Comparison of ENCODE assay signal across 23 cellular contexts in genomic region chr13:92224825-92225224, GRCh38.
DNase-seq lines count a peak whose midpoint lies in the region; ATAC-seq and TF ChIP-seq lines count a peak whose summit lies in the region.
"Had no signal": no experiment of that assay in that cellular context is flagged by ENCODE, and none has a peak within 500 bp of the region (broad histone marks: within the 10 kb centered on the region; RNA-seq: fewer than 3 reads in every experiment).

No MANE protein-coding gene starts in this region.

- TF ChIP-seq CTCF in heart left ventricle (IDR thresholded peaks at IDR 0.05), result no peak
- TF ChIP-seq CTCF in right atrium auricular region (IDR thresholded peaks at IDR 0.05), result no peak
- TF ChIP-seq CTCF in left lung (IDR thresholded peaks at IDR 0.05), result no peak
- no peak for TF ChIP-seq CTCF in transverse colon (IDR thresholded peaks at IDR 0.05)
- TF ChIP-seq CTCF in ovary (IDR thresholded peaks at IDR 0.05), result no peak

- H3K27ac ChIP-seq in heart left ventricle (peak overlapping the region in 8 of 12 donors; percentile 6 to 61 (median 34)), right atrium auricular region (peak overlapping the region in 1 of 2 donors; percentile 48), left lung (no peak overlapping the region), transverse colon (peak overlapping the region; percentile 17 to 53 (median 32)), ovary (peak overlapping the region in 1 of 2 donors; percentile 54)
- H3K27ac ChIP-seq: HL-60, PC-9, SJSA1 had no signal

- H3K9me3 ChIP-seq in heart left ventricle (no peaks in the 10 kb centered on the region), right atrium auricular region (no peaks in the 10 kb centered on the region), left lung (no peaks in the 10 kb centered on the region), transverse colon (no peaks in the 10 kb centered on the region), ovary (no peaks in the 10 kb centered on the region)
- H3K9me3 ChIP-seq: BE2C, Caco-2, SJSA1 had no signal

- H3K27me3 ChIP-seq in heart left ventricle (no peaks in the 10 kb centered on the region), right atrium auricular region (no peaks in the 10 kb centered on the region), left lung (no peaks in the 10 kb centered on the region), transverse colon (no peaks in the 10 kb centered on the region), ovary (no peaks in the 10 kb centered on the region)
- H3K27me3 ChIP-seq: BE2C, SJSA1 had no signal

- H3K36me3 ChIP-seq in heart left ventricle (no peaks in the 10 kb centered on the region), right atrium auricular region (no peaks in the 10 kb centered on the region), left lung (no peaks in the 10 kb centered on the region), transverse colon (no peaks in the 10 kb centered on the region), ovary (no peaks in the 10 kb centered on the region)
- H3K36me3 ChIP-seq: BE2C, SJSA1 had no signal

- in situ Hi-C loops in transverse colon (cut with MboI; ENCODE audit: low pct_ligation_motif_present in 1 of 4, low pct_unique_long_range_greater_than_20kb in 1 of 4, low sequenced_read_pairs in 3 of 4), result no loop called here

- no peak overlapping the region for H3K4me3 ChIP-seq in heart left ventricle
- no peak overlapping the region for H3K4me3 ChIP-seq in right atrium auricular region
- H3K4me3 ChIP-seq in left lung, result no peak overlapping the region
- no peak overlapping the region for H3K4me3 ChIP-seq in transverse colon
- H3K4me3 ChIP-seq in ovary, result no peak overlapping the region
- H3K4me3 ChIP-seq: PC-9, SJSA1 had no signal

- DNase-seq in heart left ventricle, result no peak
- DNase-seq in right atrium auricular region (ENCODE audit: low spot score), result no peak
- DNase-seq in SKM-1 treated with dmso at 0.1 percent for 144 hours (lab: John Stamatoyannopoulos, UW; ENCODE audit: unreplicated experiment), result peak; percentile 81
- no peak for DNase-seq in left lung
- DNase-seq in transverse colon, result no peak
- no peak for DNase-seq in ovary
- no peak for DNase-seq in NCI-H510A (lab: John Stamatoyannopoulos, UW)
- DNase-seq: activated CD4-positive, alpha-beta T cell treated with anti-CD3 and anti-CD28 coated beads, Interleukin-2, amount 50 U/mL, for 48 hours; activated effector memory CD4-positive, alpha-beta T cell treated with anti-CD3 and anti-CD28 coated beads, Interleukin-2, amount 50 U/mL, for 16 hours; amniotic stem cell; BE2C; Caco-2; effector CD4-positive, alpha-beta T cell; erythroblast; NCI-H2171 treated with DMSO at 0.1 percent for 48 hours; NCI-H748 treated with DMSO at 0.1 percent for 48 hours; PC-9; retina; stimulated activated CD4-positive, alpha-beta T cell treated with anti-CD3 and anti-CD28 coated beads, Interleukin-15, amount 100 ng/mL, for 24 hours had no signal

- peaks cover 0 to 5% (median 0%) of the 10 kb centered on the region in 12 donors for H3K4me1 ChIP-seq in heart left ventricle
- H3K4me1 ChIP-seq in right atrium auricular region, result no peaks in the 10 kb centered on the region
- H3K4me1 ChIP-seq in left lung, result no peaks in the 10 kb centered on the region
- H3K4me1 ChIP-seq in transverse colon, result peaks cover 0 to 42% (median 22%) of the 10 kb centered on the region in 4 donors
- peaks cover 5% of the 10 kb centered on the region for H3K4me1 ChIP-seq in ovary (ENCODE audit: insufficient read depth)
- H3K4me1 ChIP-seq: BE2C, SJSA1 had no signal

- TF ChIP-seq EP300 in transverse colon (IDR thresholded peaks at IDR 0.05; ENCODE audit: low read depth) (no peak), ovary (IDR thresholded peaks at IDR 0.05) (no peak)

- intact Hi-C loops in heart left ventricle (cut with DNase I) (no loop called here), left lung (cut with DNase I) (no loop called here), transverse colon (cut with DNase I; ENCODE audit: low total_unique reads) (no loop called here), ovary (cut with DNase I) (no loop called here)

- peak in 2 of 4 donors; percentile 8 to 13 for ATAC-seq in heart left ventricle
- peak; percentile 26 for ATAC-seq in left lung
- no peak for ATAC-seq in HG02763 (IDR thresholded peaks at IDR 0.05; ENCODE audit: unreplicated experiment)
- ATAC-seq: WTC11 had no signal

- no peak for TF ChIP-seq POLR2A in heart left ventricle (IDR thresholded peaks at IDR 0.05)
- no peak for TF ChIP-seq POLR2A in transverse colon (IDR thresholded peaks at IDR 0.05)
- TF ChIP-seq POLR2A in ovary (IDR thresholded peaks at IDR 0.05), result no peak

Comparison
In these comparisons a context has a peak if more than half of its experiments do, and no peak if none do; other contexts are left out.
1. H3K27ac ChIP-seq: peak in heart left ventricle (8 of 12) and transverse colon (4 of 4); none in left lung (0 of 2).